In the genomic region with DNA sequence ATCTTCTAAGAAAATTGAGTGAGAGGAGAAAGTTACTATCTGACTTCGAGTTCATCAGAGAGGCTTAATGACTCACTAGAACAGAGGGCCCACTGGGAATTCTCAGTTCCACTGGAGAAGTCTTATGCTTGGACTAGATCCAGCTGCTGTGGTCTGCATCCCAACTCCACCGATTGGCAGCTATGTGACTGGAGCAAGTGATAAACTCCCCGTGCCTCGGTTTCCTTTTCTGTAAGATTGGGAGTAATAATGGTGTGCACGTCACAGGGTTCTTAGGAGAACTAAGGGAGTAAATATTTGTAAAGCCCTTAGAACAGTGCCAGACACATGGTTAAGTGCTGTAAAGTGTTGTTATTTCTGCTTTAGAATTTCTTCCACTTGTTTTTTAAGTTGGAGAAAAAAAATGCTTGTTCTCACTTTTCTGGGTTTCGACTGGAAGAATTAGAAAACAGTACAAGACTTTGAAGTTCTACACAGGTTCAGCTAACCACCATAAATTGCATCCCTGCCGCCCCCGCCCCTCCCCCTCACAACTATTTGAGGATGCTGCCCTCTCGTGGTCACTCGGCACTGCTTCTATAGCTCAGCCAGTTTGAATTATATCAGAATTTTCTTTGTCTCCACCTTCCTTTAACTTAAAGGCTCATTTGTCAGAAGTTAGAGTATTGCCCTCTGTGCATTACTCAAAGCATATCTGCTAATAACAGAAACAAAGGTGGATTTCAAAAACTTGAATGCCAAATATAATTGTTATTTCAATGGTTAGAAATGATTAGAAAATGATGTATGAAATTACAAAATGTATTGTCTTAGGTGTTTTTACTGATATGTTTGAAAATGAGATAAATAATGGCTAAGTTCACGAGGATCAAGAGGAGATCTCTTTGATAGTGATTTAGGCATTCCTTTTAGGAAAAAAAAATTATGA, we compare ENCODE assay signal across 8 cellular contexts.
DNase-seq lines count a peak whose midpoint lies in the region; ATAC-seq and TF ChIP-seq lines count a peak whose summit lies in the region.

No MANE protein-coding gene starts in this region.

- H3K4me3 ChIP-seq in Jurkat, Clone E6-1 (ENCODE audit: low read length), result no peak overlapping the region
- H3K4me3 ChIP-seq in Panc1 (ENCODE audit: low read depth in 2 of 2, low read length in 2 of 2) (no peak overlapping the region), fibroblast of lung (replicated peaks in 1 of 4; ENCODE audit: control extremely low read depth in 1 of 4, insufficient read depth in 1 of 4, low read depth in 3 of 4, low read length in 4 of 4) (peak overlapping the region in 1 of 4 experiments; percentile 11), neural cell (ENCODE audit: low read length) (no peak overlapping the region)

- H3F3A ChIP-seq in neural cell (ENCODE audit: insufficient read depth, low read length, poor library complexity, severe bottlenecking), result no peaks in the 10 kb centered on the region

- no peak overlapping the region for H3K4me3 Mint-ChIP-seq in activated T-cell treated with anti-CD3 and anti-CD28 coated beads, Interleukin-2, amount 50 U/mL, for 4 hours

- CTCF ChIA-PET in Panc1 (lab: Charles Lee), result interaction anchor here (0.6 to 1.2 kb wide), 8 partner anchors 12 to 346 kb away, joined by 3 to 13 read pairs (median 6); no protein-coding TSS in a partner anchor

- H3K4me1 Mint-ChIP-seq in activated T-cell treated with anti-CD3 and anti-CD28 coated beads, Interleukin-2, amount 50 U/mL, for 4 hours (ENCODE audit: low read depth), result no peaks in the 10 kb centered on the region

- H4K20me1 ChIP-seq in fibroblast of lung (ENCODE audit: control insufficient read depth, extremely low read depth, insufficient read depth, low read length) (no peaks in the 10 kb centered on the region), neural cell (ENCODE audit: insufficient read depth) (no peaks in the 10 kb centered on the region)

- no peaks in the 10 kb centered on the region for H3K27me3 Mint-ChIP-seq in activated T-cell treated with anti-CD3 and anti-CD28 coated beads, Interleukin-2, amount 50 U/mL, for 4 hours (ENCODE audit: low read depth)

- DNase-seq in G401 (ENCODE audit: low spot score), result peak; percentile 53
- peak; percentile 62 for DNase-seq in Jurkat, Clone E6-1 (ENCODE audit: low read depth, low spot score)
- DNase-seq in Panc1 (ENCODE audit: low read depth, low spot score), result peak; percentile 12
- DNase-seq in activated T-cell treated with anti-CD3 and anti-CD28 coated beads, Interleukin-2, amount 50 U/mL, for 4 hours, result peak; percentile 71
- DNase-seq in fibroblast of lung (ENCODE audit: low read depth in 2 of 2), result peak; percentile 64 to 79
- DNase-seq in stimulated activated naive CD4-positive, alpha-beta T cell treated with Interleukin-2 at 50 U/mL for 16 hours (lab: John Stamatoyannopoulos, UW), result peak; percentile 62

- H3K9me3 Mint-ChIP-seq in activated T-cell treated with anti-CD3 and anti-CD28 coated beads, Interleukin-2, amount 50 U/mL, for 4 hours, result no peaks in the 10 kb centered on the region

- peak; percentile 87 for TF ChIP-seq CTCF in Panc1 (IDR thresholded peaks at IDR 0.05)
- TF ChIP-seq CTCF in fibroblast of lung (conservative IDR thresholded peaks at IDR 0.05 in 1 of 2, IDR thresholded peaks at IDR 0.05 in 1 of 2; ENCODE audit: low read depth in 1 of 2, low read length in 2 of 2), result peak; percentile 86 to 87
- peak; percentile 67 for TF ChIP-seq CTCF in neural cell (IDR thresholded peaks at IDR 0.05; ENCODE audit: poor library complexity, severe bottlenecking)

- in situ Hi-C loops in G401 (cut with HindIII; ENCODE audit: low sequenced_read_pairs) (no loop called here), Panc1 (cut with HindIII; ENCODE audit: low pct_unique_long_range_greater_than_20kb, low sequenced_read_pairs) (no loop called here)

- H3K27ac ChIP-seq in Panc1 (ENCODE audit: low read length) (no peak overlapping the region), fibroblast of lung (ENCODE audit: insufficient read depth, low read length) (no peak overlapping the region), neural cell (ENCODE audit: low read length) (no peak overlapping the region)

- peak; percentile 90 for ATAC-seq in Panc1
- ATAC-seq in activated T-cell treated with anti-CD3 and anti-CD28 coated beads, Interleukin-2, amount 50 U/mL, for 4 hours, result peak; percentile 67 to 85
- no peak for ATAC-seq in GM21423 (IDR thresholded peaks at IDR 0.05; ENCODE audit: unreplicated experiment)

- intact Hi-C loops in Panc1 (cut with micrococcal nuclease; ENCODE audit: unreplicated experiment), result loop anchor here (1.0 to 5.0 kb wide), 3 partner anchors 43 to 237 kb away; no protein-coding TSS in a partner anchor

- peak; percentile 60 for TF ChIP-seq RAD21 in neural cell (conservative IDR thresholded peaks at IDR 0.05)

- H3K27me3 ChIP-seq in Panc1 (ENCODE audit: control insufficient read depth, insufficient read depth, low read length), result peaks cover 2% of the 10 kb centered on the region; the same call in 1 of the 2 replicates
- no peaks in the 10 kb centered on the region for H3K27me3 ChIP-seq in fibroblast of lung (ENCODE audit: control insufficient read depth, insufficient read depth, low read length)
- no peaks in the 10 kb centered on the region for H3K27me3 ChIP-seq in neural cell (ENCODE audit: insufficient read depth, low read depth, low read length)

- BruUV-seq in Panc1 (replicated peaks; lab: Mats Ljungman, UMichigan), result no TSS peak

- H3K36me3 ChIP-seq in Panc1 (ENCODE audit: control insufficient read depth, insufficient read depth, low read length) (no peaks in the 10 kb centered on the region), fibroblast of lung (ENCODE audit: control insufficient read depth, insufficient read depth, low read length) (no peaks in the 10 kb centered on the region), neural cell (ENCODE audit: insufficient read depth, low read length) (no peaks in the 10 kb centered on the region)

- H3K9ac ChIP-seq in fibroblast of lung (ENCODE audit: insufficient read depth, low read length) (no peak overlapping the region), neural cell (ENCODE audit: low read length) (no peak overlapping the region)

- no peaks in the 10 kb centered on the region for H3K79me2 ChIP-seq in fibroblast of lung (ENCODE audit: control insufficient read depth, insufficient read depth, low read length)
- no peaks in the 10 kb centered on the region for H3K79me2 ChIP-seq in neural cell (replicated peaks; ENCODE audit: insufficient read depth, low read length)

- no peak overlapping the region for H3K4me2 ChIP-seq in fibroblast of lung (ENCODE audit: extremely low read depth, insufficient read depth, low read length)
- H3K4me2 ChIP-seq in neural cell (ENCODE audit: low read length), result no peak overlapping the region

- H3K4me1 ChIP-seq in Panc1 (ENCODE audit: control insufficient read depth, insufficient read depth, low read length) (no peaks in the 10 kb centered on the region), fibroblast of lung (ENCODE audit: control insufficient read depth, extremely low read depth, insufficient read depth, low read length) (peaks cover 2% of the 10 kb centered on the region)

- no peaks in the 10 kb centered on the region for H3K36me3 Mint-ChIP-seq in activated T-cell treated with anti-CD3 and anti-CD28 coated beads, Interleukin-2, amount 50 U/mL, for 4 hours (ENCODE audit: insufficient read depth)

- POLR2A ChIA-PET in Panc1 (lab: Charles Lee), result no interaction called here

- no peaks in the 10 kb centered on the region for H3K9me3 ChIP-seq in Panc1 (ENCODE audit: control insufficient read depth, insufficient read depth, low read depth, low read length)
- H3K9me3 ChIP-seq in fibroblast of lung (ENCODE audit: control insufficient read depth, insufficient read depth, low read depth, low read length), result no peaks in the 10 kb centered on the region
- no peaks in the 10 kb centered on the region for H3K9me3 ChIP-seq in neural cell (ENCODE audit: low read length)

- no peak overlapping the region for H2AFZ ChIP-seq in fibroblast of lung (ENCODE audit: low read length)
- H2AFZ ChIP-seq in neural cell (ENCODE audit: low read depth, low read length), result no peak overlapping the region

- no peaks in the 10 kb centered on the region for H3K9me2 ChIP-seq in neural cell (ENCODE audit: insufficient read depth, low read length)

- no peak for TF ChIP-seq EP300 in neural cell (conservative IDR thresholded peaks at IDR 0.05; ENCODE audit: poor library complexity, severe bottlenecking)

TF ChIP-seq in neural cell, 6 proteins besides CTCF, POLR2A, EP300 and RAD21:
- TF ChIP-seq POLR2AphosphoS5 (IDR thresholded peaks at IDR 0.05) (no peak), SMC3 (conservative IDR thresholded peaks at IDR 0.05; ENCODE audit: poor library complexity) (peak; percentile 69)

Comparison
In these comparisons a context has a peak if more than half of its experiments do, and no peak if none do; other contexts are left out.
1. DNase-seq: peak in every context shown above with its lines; median percentile 72 in fibroblast of lung; 71 in activated T-cell treated with anti-CD3 and anti-CD28 coated beads, Interleukin-2, amount 50 U/mL, for 4 hours; 62 in Jurkat, Clone E6-1; 62 in stimulated activated naive CD4-positive, alpha-beta T cell treated with Interleukin-2 at 50 U/mL for 16 hours; 53 in G401; 12 in Panc1.